In genomic region chr16:47034455-47034854, GRCh38 we compare ENCODE assay signal across 14 cellular contexts.
DNase-seq lines count a peak whose midpoint lies in the region; ATAC-seq, FAIRE-seq and TF ChIP-seq lines count a peak whose summit lies in the region.
"Had no signal": no experiment of that assay in that cellular context is flagged by ENCODE, and none has a peak within 500 bp of the region (broad histone marks: within the 10 kb centered on the region; RNA-seq: fewer than 3 reads in every experiment).

No MANE protein-coding gene starts in this region.

- H3K79me2 ChIP-seq in OCI-LY7 (ENCODE audit: insufficient read depth, low read depth, low read length) (no peaks in the 10 kb centered on the region), H1 (ENCODE audit: control insufficient read depth in 1 of 2, insufficient read depth in 2 of 2, low read length in 2 of 2) (no peaks in the 10 kb centered on the region)

- peaks cover 7% of the 10 kb centered on the region for H3K4me1 ChIP-seq in CD8-positive, alpha-beta T cell (ENCODE audit: insufficient read depth, low read length)
- H3K4me1 ChIP-seq in OCI-LY7 (ENCODE audit: insufficient read depth, low read length, poor library complexity, severe bottlenecking) = peaks cover 17% of the 10 kb centered on the region
- no peaks in the 10 kb centered on the region for H3K4me1 ChIP-seq in H1 (replicated peaks in 1 of 4; ENCODE audit: control insufficient read depth in 3 of 4, insufficient read depth in 4 of 4, low read length in 3 of 4)
- peaks cover 0 to 26% (median 9%) of the 10 kb centered on the region in 6 donors for H3K4me1 ChIP-seq in spleen
- H3K4me1 ChIP-seq: A549, BE2C had no signal

- H2BK5ac ChIP-seq in H1 (ENCODE audit: low read depth, low read length) = no peak overlapping the region

- H2AK5ac ChIP-seq in H1 (ENCODE audit: low read depth, low read length) = no peak overlapping the region

- no peaks in the 10 kb centered on the region for H3K9me2 ChIP-seq in OCI-LY7 (ENCODE audit: insufficient read depth, low read length)

- WGBS in H1 (ENCODE audit: extremely low coverage in 1 of 2, insufficient coverage in 1 of 2, insufficient read length in 1 of 2, insufficient replicate concordance in 2 of 2, low coverage in 1 of 2, low lambda C conversion rate in 2 of 2, missing lambda C conversion rate in 1 of 2), 2 experiments = 92% methylated on average over 2 of the region's 2 CpGs; no CpG with 5 or more reads in 1 of the 2 experiments
- WGBS in spleen, 5 donors = 87 to 95% (median 94%) methylated on average over 2 of the region's 2 CpGs

- no peaks in the 10 kb centered on the region for H3K36me3 Mint-ChIP-seq in CD8-positive, alpha-beta T cell
- H3K36me3 Mint-ChIP-seq in osteocyte (ENCODE audit: unreplicated experiment) = no peaks in the 10 kb centered on the region

- POLR2A ChIA-PET in CD8-positive, alpha-beta T cell (lab: Charles Lee) = no interaction called here
- POLR2A ChIA-PET in OCI-LY7 (lab: Charles Lee) = interaction anchor here (0.6 to 0.7 kb wide), 2 partner anchors 457 to 1079 kb away, joined by 3 to 4 read pairs; no protein-coding TSS in a partner anchor
- POLR2A ChIA-PET in H1 (lab: Charles Lee; ENCODE audit: partially characterized antibody) = no interaction called here

- H3K36me3 ChIP-seq in CD8-positive, alpha-beta T cell (ENCODE audit: insufficient read depth, low read length) = no peaks in the 10 kb centered on the region
- H3K36me3 ChIP-seq in OCI-LY7 (ENCODE audit: insufficient read depth, low read length) (no peaks in the 10 kb centered on the region), H1 (ENCODE audit: control insufficient read depth in 2 of 4, insufficient read depth in 4 of 4, low read length in 3 of 4) (no peaks in the 10 kb centered on the region), spleen (no peaks in the 10 kb centered on the region)
- H3K36me3 ChIP-seq: BE2C, HAP-1 had no signal

- no peak overlapping the region for H3K56ac ChIP-seq in H1 (replicated peaks; ENCODE audit: insufficient read length, low read depth, low read length)

- H3K4me2 ChIP-seq in OCI-LY7 (ENCODE audit: low read length) (peak overlapping the region; percentile 18; the same call in 1 of the 2 replicates), H1 (ENCODE audit: insufficient read depth in 1 of 2, low read depth in 2 of 2, low read length in 2 of 2) (no peak overlapping the region)
- H3K4me2 ChIP-seq: A549 had no signal

- H3K14ac ChIP-seq in H1 (ENCODE audit: insufficient read length) = no peak overlapping the region

- no peak overlapping the region for H2BK120ac ChIP-seq in H1 (replicated peaks; ENCODE audit: low read depth, low read length)

- no peaks in the 10 kb centered on the region for H3K79me1 ChIP-seq in H1 (ENCODE audit: low read depth, low read length)

- H2BK12ac ChIP-seq in H1 (ENCODE audit: low read depth, low read length) = no peak overlapping the region

- no peaks in the 10 kb centered on the region for H3K9me3 Mint-ChIP-seq in CD8-positive, alpha-beta T cell
- no peaks in the 10 kb centered on the region for H3K9me3 Mint-ChIP-seq in osteocyte (ENCODE audit: unreplicated experiment)
- H3K9me3 Mint-ChIP-seq: HFFc6 had no signal

- intact Hi-C loops in CD8-positive, alpha-beta T cell (cut with DNase I, micrococcal nuclease) = no loop called here
- intact Hi-C loops in OCI-LY7 (cut with micrococcal nuclease; ENCODE audit: unreplicated experiment) (loop anchor here (10.0 kb wide), 1 partner anchor 1130 kb away; no protein-coding TSS in a partner anchor), spleen (cut with DNase I; ENCODE audit: low total_unique reads) (no loop called here)

- H3K27ac ChIP-seq in CD8-positive, alpha-beta T cell (ENCODE audit: low read depth, low read length) = no peak overlapping the region
- H3K27ac ChIP-seq in OCI-LY7 (ENCODE audit: low read depth, low read length, poor library complexity, severe bottlenecking) (no peak overlapping the region), H1 (ENCODE audit: low read depth, low read length) (no peak overlapping the region), spleen (no peak overlapping the region)
- H3K27ac ChIP-seq: A549 had no signal

- no peaks in the 10 kb centered on the region for H4K20me1 ChIP-seq in OCI-LY7 (ENCODE audit: insufficient read depth, low read length)
- H4K20me1 ChIP-seq in H1 (replicated peaks in 1 of 2; ENCODE audit: control insufficient read depth in 1 of 2, insufficient read depth in 2 of 2, low read length in 2 of 2) = no peaks in the 10 kb centered on the region

- H3K9me3 ChIP-seq in CD8-positive, alpha-beta T cell (ENCODE audit: low read length) = no peaks in the 10 kb centered on the region
- no peaks in the 10 kb centered on the region for H3K9me3 ChIP-seq in OCI-LY7 (ENCODE audit: low read length)
- no peaks in the 10 kb centered on the region for H3K9me3 ChIP-seq in H1 (ENCODE audit: insufficient read depth in 2 of 2, low read depth in 1 of 2, low read length in 1 of 2)
- H3K9me3 ChIP-seq in spleen = no peaks in the 10 kb centered on the region
- H3K9me3 ChIP-seq: A549, BE2C, HAP-1 had no signal

- H4K5ac ChIP-seq in H1 (ENCODE audit: insufficient read length, low read depth, low read length) = no peak overlapping the region

- H3K4me1 Mint-ChIP-seq in CD8-positive, alpha-beta T cell (ENCODE audit: low read depth) = peaks cover 2% of the 10 kb centered on the region
- peaks cover 5% of the 10 kb centered on the region for H3K4me1 Mint-ChIP-seq in osteocyte (ENCODE audit: unreplicated experiment)

- peaks cover 2% of the 10 kb centered on the region for H3K23me2 ChIP-seq in H1 (ENCODE audit: low read depth, low read length)

- no peaks in the 10 kb centered on the region for H3K27me3 ChIP-seq in CD8-positive, alpha-beta T cell (ENCODE audit: insufficient read depth, low read length)
- H3K27me3 ChIP-seq in H1 (replicated peaks in 1 of 4; ENCODE audit: control insufficient read depth in 3 of 4, extremely low read depth in 1 of 4, insufficient read depth in 3 of 4, low read length in 3 of 4) = peaks cover 0 to 14% (median 5%) of the 10 kb centered on the region in 4 experiments; a peak in 4 of 7 replicates
- peaks cover 0 to 12% (median 0%) of the 10 kb centered on the region in 7 donors for H3K27me3 ChIP-seq in spleen (replicated peaks in 1 of 7)
- H3K27me3 ChIP-seq: BE2C had no signal

- no peak overlapping the region for H2AFZ ChIP-seq in OCI-LY7 (ENCODE audit: low read length)
- no peak overlapping the region for H2AFZ ChIP-seq in H1 (ENCODE audit: low read length)

- TF ChIP-seq RAD21 in H1 (IDR thresholded peaks at IDR 0.05 in 1 of 2, conservative IDR thresholded peaks at IDR 0.05 in 1 of 2; ENCODE audit: low read depth in 2 of 2, low read length in 2 of 2) = no peak

- CTCF ChIA-PET in CD8-positive, alpha-beta T cell (lab: Charles Lee) = no interaction called here
- CTCF ChIA-PET in OCI-LY7 (lab: Charles Lee; ENCODE audit: unreplicated experiment) (no interaction called here), H1 (lab: Charles Lee; ENCODE audit: partially characterized antibody) (interaction anchor here (0.7 to 1.2 kb wide), 4 partner anchors 12 to 109 kb away, joined by 3 to 4 read pairs (median 3); partner anchors contain the start of gene NETO2)

- no peak overlapping the region for H3K23ac ChIP-seq in H1 (ENCODE audit: insufficient read length)

- H3K18ac ChIP-seq in H1 (ENCODE audit: extremely low read depth, low read length) = no peak overlapping the region; the same call in 1 of the 2 replicates

- no peak for TF ChIP-seq CTCF in CD8-positive, alpha-beta T cell (IDR thresholded peaks at IDR 0.05)
- TF ChIP-seq CTCF in OCI-LY7 (conservative IDR thresholded peaks at IDR 0.05; ENCODE audit: low read length) (no peak), H1 (IDR thresholded peaks at IDR 0.05; ENCODE audit: control extremely low read depth in 1 of 3, insufficient read depth in 1 of 3, low read depth in 1 of 3, low read length in 3 of 3) (no peak), spleen (IDR thresholded peaks at IDR 0.05 in 8 of 11, conservative IDR thresholded peaks at IDR 0.05 in 3 of 11) (no peak), osteocyte (IDR thresholded peaks at IDR 0.05) (no peak)

- H3K4me3 Mint-ChIP-seq in CD8-positive, alpha-beta T cell = no peak overlapping the region
- H3K4me3 Mint-ChIP-seq in osteocyte (ENCODE audit: unreplicated experiment) = no peak overlapping the region
- H3K4me3 Mint-ChIP-seq: HFFc6 had no signal

- no TSS peak for BruUV-seq in OCI-LY7 (replicated peaks; lab: Mats Ljungman, UMichigan)

- H3K27me3 Mint-ChIP-seq in CD8-positive, alpha-beta T cell (ENCODE audit: low read depth) = peaks cover 3% of the 10 kb centered on the region
- peaks cover 2% of the 10 kb centered on the region for H3K27me3 Mint-ChIP-seq in osteocyte (ENCODE audit: unreplicated experiment)

- no peak overlapping the region for H3K9ac ChIP-seq in H1 (replicated peaks in 1 of 4; ENCODE audit: extremely low read depth in 1 of 4, low read depth in 3 of 4, low read length in 3 of 4)

- no peak for ATAC-seq in CD8-positive, alpha-beta T cell
- ATAC-seq: A549 had no signal

- H3K4ac ChIP-seq in H1 (replicated peaks; ENCODE audit: insufficient read length, low read depth, low read length) = no peak overlapping the region

- no peak for TF ChIP-seq EP300 in H1 (IDR thresholded peaks at IDR 0.05; ENCODE audit: borderline replicate concordance in 1 of 2, low read depth in 2 of 2, low read length in 2 of 2)

- H4K8ac ChIP-seq in H1 (ENCODE audit: extremely low read depth, insufficient read depth, low read length) = no peak overlapping the region

- peak overlapping the region; percentile 37 for H3K27ac Mint-ChIP-seq in CD8-positive, alpha-beta T cell
- H3K27ac Mint-ChIP-seq in osteocyte (ENCODE audit: unreplicated experiment) = no peak overlapping the region
- H3K27ac Mint-ChIP-seq: HFFc6 had no signal

- no peak overlapping the region for H3K4me3 ChIP-seq in CD8-positive, alpha-beta T cell (ENCODE audit: low read depth, low read length)
- H3K4me3 ChIP-seq in OCI-LY7 (ENCODE audit: low read depth, low read length, poor library complexity, severe bottlenecking) (no peak overlapping the region), H1 (ENCODE audit: extremely low read depth in 1 of 4, insufficient read depth in 2 of 4, low read depth in 3 of 4, low read length in 4 of 4) (no peak overlapping the region), spleen (no peak overlapping the region)
- H3K4me3 ChIP-seq: A549, HAP-1 had no signal

- H4K91ac ChIP-seq in H1 (replicated peaks; ENCODE audit: insufficient read length, low read length) = no peak overlapping the region

- FAIRE-seq in H1 (lab: Jason Lieb, UNC) = no peak
- FAIRE-seq: A549, GM12891, GM19239 had no signal

- TF ChIP-seq POLR2A in H1 (IDR thresholded peaks at IDR 0.05; ENCODE audit: control extremely low read depth in 1 of 2, low read depth in 2 of 2, low read length in 2 of 2) (no peak), spleen (IDR thresholded peaks at IDR 0.05) (no peak)

- no peak for DNase-seq in CD8-positive, alpha-beta T cell
- DNase-seq in OCI-LY7 (ENCODE audit: low spot score) (no peak), H1 (ENCODE audit: low read depth in 1 of 2, low spot score in 2 of 2) (no peak), spleen (peak; percentile 27), amniotic stem cell (lab: John Stamatoyannopoulos, UW) (no peak), cerebellar cortex (ENCODE audit: low spot score) (no peak), osteocyte (ENCODE audit: extremely low spot score, unreplicated experiment) (no peak)
- DNase-seq: BE2C, GOT3, HFFc6 had no signal

- no peak overlapping the region for H2BK15ac ChIP-seq in H1 (ENCODE audit: low read length)

- H2BK20ac ChIP-seq in H1 (ENCODE audit: low read length) = no peak overlapping the region

TF ChIP-seq in H1, 55 proteins besides CTCF, POLR2A, EP300 and RAD21 (continues in another document):
- no peak for TF ChIP-seq SIRT6 (IDR thresholded peaks at IDR 0.05; ENCODE audit: low read length)
